In the genomic region with DNA sequence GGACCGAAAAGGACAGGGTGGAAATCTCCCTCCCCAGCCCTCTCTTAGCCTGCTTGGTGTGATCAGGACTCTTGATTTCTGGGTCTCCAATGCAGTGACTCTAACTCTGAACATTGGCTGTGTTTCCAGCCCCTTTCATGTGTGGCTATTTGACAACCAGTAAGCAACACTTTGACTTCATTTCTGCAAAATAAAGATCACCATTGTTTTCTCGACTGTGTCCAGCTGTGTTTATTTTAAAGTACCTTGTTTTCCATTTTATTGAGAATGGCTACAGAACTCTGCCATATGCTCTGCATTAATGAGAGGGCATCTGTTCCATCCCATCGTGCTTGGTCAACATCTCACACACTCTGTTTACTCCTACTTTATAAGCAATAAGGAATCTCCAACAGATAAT, we compare ENCODE assay signal across 19 cellular contexts.
DNase-seq lines count a peak whose midpoint lies in the region; ATAC-seq and TF ChIP-seq lines count a peak whose summit lies in the region.
"Had no signal": no experiment of that assay in that cellular context is flagged by ENCODE, and none has a peak within 500 bp of the region (broad histone marks: within the 10 kb centered on the region; RNA-seq: fewer than 3 reads in every experiment).

No MANE protein-coding gene starts in this region.

- H3K4me1 ChIP-seq in OCI-LY3 (ENCODE audit: low read length), result peaks cover 80% of the 10 kb centered on the region
- peaks cover 13% of the 10 kb centered on the region for H3K4me1 ChIP-seq in hepatocyte (ENCODE audit: insufficient read depth)

- no peaks in the 10 kb centered on the region for H3K9me2 ChIP-seq in hepatocyte (replicated peaks; ENCODE audit: insufficient read depth)

- H4K20me1 ChIP-seq in OCI-LY3 (ENCODE audit: insufficient read depth, low read length) (no peaks in the 10 kb centered on the region), hepatocyte (ENCODE audit: insufficient read depth, poor library complexity, severe bottlenecking) (no peaks in the 10 kb centered on the region)

- no peak overlapping the region for H3K4me3 Mint-ChIP-seq in activated naive CD4-positive, alpha-beta T cell treated with anti-CD3 and anti-CD28 coated beads, Interleukin-2, amount 50 U/mL, for 24 hours

- no peaks in the 10 kb centered on the region; the same call in 1 of the 2 replicates for H3K9me3 ChIP-seq in OCI-LY3 (ENCODE audit: insufficient read depth, low read length)
- no peaks in the 10 kb centered on the region for H3K9me3 ChIP-seq in hepatocyte (ENCODE audit: low read depth)
- H3K9me3 ChIP-seq: tibial nerve had no signal

- H2AFZ ChIP-seq in OCI-LY3 (ENCODE audit: low read depth, low read length) (no peak overlapping the region), hepatocyte (no peak overlapping the region)

- in situ Hi-C loops in G401 (cut with HindIII; ENCODE audit: low sequenced_read_pairs), result no loop called here

- 58% methylated on average over 3 of the region's 3 CpGs for WGBS in hepatocyte (ENCODE audit: low lambda C conversion rate, missing lambda C conversion rate)

- H3K4me3 ChIP-seq in OCI-LY3 (ENCODE audit: low read length) (no peak overlapping the region), hepatocyte (no peak overlapping the region)
- H3K4me3 ChIP-seq: tibial nerve had no signal

- peak overlapping the region; percentile 93 for H3K27ac ChIP-seq in OCI-LY3 (ENCODE audit: low read length)
- H3K27ac ChIP-seq in hepatocyte, result peak overlapping the region; percentile 74

- peaks cover 90% of the 10 kb centered on the region for H3K4me1 Mint-ChIP-seq in activated naive CD4-positive, alpha-beta T cell treated with anti-CD3 and anti-CD28 coated beads, Interleukin-2, amount 50 U/mL, for 24 hours

- H3K9ac ChIP-seq in OCI-LY3 (ENCODE audit: low read length), result peak overlapping the region; percentile 64; the same call in 1 of the 2 replicates

- no peaks in the 10 kb centered on the region for H3K36me3 Mint-ChIP-seq in activated naive CD4-positive, alpha-beta T cell treated with anti-CD3 and anti-CD28 coated beads, Interleukin-2, amount 50 U/mL, for 24 hours

- H3K79me2 ChIP-seq in OCI-LY3 (ENCODE audit: low read length), result no peaks in the 10 kb centered on the region
- H3K79me2 ChIP-seq in hepatocyte, result no peaks in the 10 kb centered on the region

- peak overlapping the region; percentile 36 for H3K27ac Mint-ChIP-seq in activated naive CD4-positive, alpha-beta T cell treated with anti-CD3 and anti-CD28 coated beads, Interleukin-2, amount 50 U/mL, for 24 hours

- H3K27me3 ChIP-seq in OCI-LY3 (ENCODE audit: low read depth, low read length) (no peaks in the 10 kb centered on the region), hepatocyte (no peaks in the 10 kb centered on the region)
- H3K27me3 ChIP-seq: tibial nerve had no signal

- no peak for DNase-seq in activated naive CD4-positive, alpha-beta T cell (lab: John Stamatoyannopoulos, UW)
- no peak for DNase-seq in hepatocyte (ENCODE audit: low spot score)
- DNase-seq in G401 (ENCODE audit: low spot score), result no peak
- no peak for DNase-seq in anterior cingulate cortex (lab: John Stamatoyannopoulos, UW)
- no peak for DNase-seq in SIG-M5 treated with dmso at 0.1 percent for 504 hours (lab: John Stamatoyannopoulos, UW; ENCODE audit: unreplicated experiment)
- DNase-seq: activated gamma-delta T cell; AML-193; central memory CD4-positive, alpha-beta T cell; glutamatergic neuron; kidney; NCI-H1092; NCI-H2227 treated with DMSO at 0.1 percent for 48 hours; posterior cingulate gyrus; SW 1271 had no signal

- H3K27me3 Mint-ChIP-seq in activated naive CD4-positive, alpha-beta T cell treated with anti-CD3 and anti-CD28 coated beads, Interleukin-2, amount 50 U/mL, for 24 hours, result no peaks in the 10 kb centered on the region

- ATAC-seq in GM19023 (IDR thresholded peaks at IDR 0.05; ENCODE audit: unreplicated experiment), result no peak
- ATAC-seq: HepG2 had no signal

- H3K36me3 ChIP-seq in OCI-LY3 (replicated peaks; ENCODE audit: low read depth, low read length), result no peaks in the 10 kb centered on the region
- no peaks in the 10 kb centered on the region for H3K36me3 ChIP-seq in hepatocyte (replicated peaks; ENCODE audit: insufficient read depth, low read depth)
- H3K36me3 ChIP-seq: tibial nerve had no signal

- H3K4me2 ChIP-seq in OCI-LY3 (ENCODE audit: low read length) (peak overlapping the region; percentile 73), hepatocyte (no peak overlapping the region)

- no peak for TF ChIP-seq CTCF in OCI-LY3 (IDR thresholded peaks at IDR 0.05; ENCODE audit: low read depth, low read length)
- TF ChIP-seq CTCF in hepatocyte (IDR thresholded peaks at IDR 0.05; ENCODE audit: poor library complexity), result no peak

- no peaks in the 10 kb centered on the region for H3K9me3 Mint-ChIP-seq in activated naive CD4-positive, alpha-beta T cell treated with anti-CD3 and anti-CD28 coated beads, Interleukin-2, amount 50 U/mL, for 24 hours
